In genomic region chr10:55631071-55631654, GRCh38 we compare ENCODE assay signal across 7 cellular contexts.
DNase-seq lines count a peak whose midpoint lies in the region; ATAC-seq and TF ChIP-seq lines count a peak whose summit lies in the region.

No MANE protein-coding gene starts in this region.

- no peaks in the 10 kb centered on the region for H3K9me3 Mint-ChIP-seq in activated T-helper 2 cell treated with anti-CD3 and anti-CD28 coated beads, Interferon-gamma antibody, Interleukin-2, Interleukin-4, amounts not matched to agents 10 μg/mL and 5 μg/mL and 100 μg/mL, durations not matched to agents 14 hours and 24 hours and 36 hours
- H3K9me3 Mint-ChIP-seq in activated T-helper 17 cell treated with anti-CD3 and anti-CD28 coated beads, Interleukin-2, amount 50 U/mL, for 72 hours = peaks cover 7% of the 10 kb centered on the region

- no peak overlapping the region for H3K23ac ChIP-seq in trophoblast cell (ENCODE audit: low read length)

- POLR2A ChIA-PET in HEK293 (lab: Yijun Ruan, JAX) = no interaction called here

- H3K18ac ChIP-seq in trophoblast cell (ENCODE audit: low read length) = no peak overlapping the region

- peaks cover 4% of the 10 kb centered on the region for H3K4me1 Mint-ChIP-seq in activated T-helper 2 cell treated with anti-CD3 and anti-CD28 coated beads, Interferon-gamma antibody, Interleukin-2, Interleukin-4, amounts not matched to agents 10 μg/mL and 5 μg/mL and 100 μg/mL, durations not matched to agents 14 hours and 24 hours and 36 hours (ENCODE audit: low read depth)
- no peaks in the 10 kb centered on the region for H3K4me1 Mint-ChIP-seq in activated T-helper 17 cell treated with anti-CD3 and anti-CD28 coated beads, Interleukin-2, amount 50 U/mL, for 72 hours

- no peak overlapping the region for H2BK12ac ChIP-seq in trophoblast cell (ENCODE audit: low read length)

- H3K36me3 Mint-ChIP-seq in activated T-helper 2 cell treated with anti-CD3 and anti-CD28 coated beads, Interferon-gamma antibody, Interleukin-2, Interleukin-4, amounts not matched to agents 10 μg/mL and 5 μg/mL and 100 μg/mL, durations not matched to agents 14 hours and 24 hours and 36 hours (ENCODE audit: low read depth) = no peaks in the 10 kb centered on the region
- no peaks in the 10 kb centered on the region for H3K36me3 Mint-ChIP-seq in activated T-helper 17 cell treated with anti-CD3 and anti-CD28 coated beads, Interleukin-2, amount 50 U/mL, for 72 hours (ENCODE audit: low read depth)

- H3K79me2 ChIP-seq in trophoblast cell (ENCODE audit: control insufficient read depth, insufficient read depth, low read length, poor library complexity) = no peaks in the 10 kb centered on the region

- H3K4me1 ChIP-seq in HEK293 (ENCODE audit: control insufficient read depth, insufficient read depth, low read length) (no peaks in the 10 kb centered on the region; the same call in 1 of the 2 replicates), trophoblast cell (ENCODE audit: control insufficient read depth in 1 of 2, insufficient read depth in 2 of 2, low read length in 2 of 2) (peaks cover 10 to 12% of the 10 kb centered on the region in 2 experiments)

- H3K27ac ChIP-seq in HEK293 (ENCODE audit: extremely low read depth, low read depth, low read length) = no peak overlapping the region
- no peak overlapping the region for H3K27ac ChIP-seq in trophoblast cell (ENCODE audit: low read depth, low read length)

- H3K4ac ChIP-seq in trophoblast cell (ENCODE audit: low read depth, low read length) = no peak overlapping the region

- H4K91ac ChIP-seq in trophoblast cell (ENCODE audit: low read depth, low read length) = no peak overlapping the region

- H2AK5ac ChIP-seq in trophoblast cell (ENCODE audit: low read length) = no peak overlapping the region

- DNase-seq in NCI-H1092 treated with DMSO at 0.1 percent for 48 hours (lab: John Stamatoyannopoulos, UW) (peak; percentile 64), left cardiac atrium (peak; percentile 76), trophoblast cell (peak in 1 of 2 donors; percentile 3)
- DNase-seq in activated T-helper 2 cell treated with anti-CD3 and anti-CD28 coated beads, Interferon-gamma antibody, Interleukin-2, Interleukin-4, amounts not matched to agents 10 μg/mL and 5 μg/mL and 100 μg/mL, durations not matched to agents 14 hours and 24 hours and 36 hours (ENCODE audit: low spot score) = peak; percentile 15

- CTCF ChIA-PET in HEK293 (lab: Yijun Ruan, JAX) = interaction anchor here (0.6 to 1.3 kb wide), 6 partner anchors 16 to 539 kb away, joined by 3 to 4 read pairs (median 3); no protein-coding TSS in a partner anchor

- no peak overlapping the region for H2BK5ac ChIP-seq in trophoblast cell (ENCODE audit: low read depth, low read length, poor library complexity)

- no peaks in the 10 kb centered on the region for H3K36me3 ChIP-seq in HEK293 (ENCODE audit: control insufficient read depth in 2 of 2, insufficient read depth in 1 of 2, low read length in 2 of 2)
- H3K36me3 ChIP-seq in trophoblast cell (ENCODE audit: control insufficient read depth in 1 of 2, insufficient read depth in 2 of 2, low read length in 2 of 2) = no peaks in the 10 kb centered on the region

- H3K9me3 ChIP-seq in HEK293 (ENCODE audit: control insufficient read depth, insufficient read depth, low read depth, low read length) (no peaks in the 10 kb centered on the region), trophoblast cell (ENCODE audit: insufficient read depth, low read depth, low read length) (no peaks in the 10 kb centered on the region)

- WGBS in trophoblast cell (ENCODE audit: extremely low coverage, insufficient coverage, insufficient read length) = no CpG with 5 or more reads among the region's 49 CpGs

- H3K14ac ChIP-seq in trophoblast cell (ENCODE audit: low read length) = peak overlapping the region; percentile 9

- peaks cover 27% of the 10 kb centered on the region for H3K27me3 Mint-ChIP-seq in activated T-helper 2 cell treated with anti-CD3 and anti-CD28 coated beads, Interferon-gamma antibody, Interleukin-2, Interleukin-4, amounts not matched to agents 10 μg/mL and 5 μg/mL and 100 μg/mL, durations not matched to agents 14 hours and 24 hours and 36 hours (ENCODE audit: low read depth)
- peaks cover 17% of the 10 kb centered on the region for H3K27me3 Mint-ChIP-seq in activated T-helper 17 cell treated with anti-CD3 and anti-CD28 coated beads, Interleukin-2, amount 50 U/mL, for 72 hours

- no peak overlapping the region for H4K12ac ChIP-seq in trophoblast cell (ENCODE audit: low read depth, low read length)

- H2BK120ac ChIP-seq in trophoblast cell (ENCODE audit: insufficient read depth, low read length, poor library complexity) = no peak overlapping the region

- H3K27me3 ChIP-seq in trophoblast cell (ENCODE audit: insufficient read depth, low read length) = peaks cover 7% of the 10 kb centered on the region

- no peak overlapping the region for H4K8ac ChIP-seq in trophoblast cell (ENCODE audit: low read depth, low read length)

- peak overlapping the region; percentile 72 for H3K4me3 Mint-ChIP-seq in activated T-helper 2 cell treated with anti-CD3 and anti-CD28 coated beads, Interferon-gamma antibody, Interleukin-2, Interleukin-4, amounts not matched to agents 10 μg/mL and 5 μg/mL and 100 μg/mL, durations not matched to agents 14 hours and 24 hours and 36 hours (ENCODE audit: low read depth)
- H3K4me3 Mint-ChIP-seq in activated T-helper 17 cell treated with anti-CD3 and anti-CD28 coated beads, Interleukin-2, amount 50 U/mL, for 72 hours = no peak overlapping the region

- peak overlapping the region; percentile 32 for H2AFZ ChIP-seq in trophoblast cell (ENCODE audit: insufficient read depth, low read length, poor library complexity)

- H3K9ac ChIP-seq in trophoblast cell (ENCODE audit: low read length) = no peak overlapping the region

- intact Hi-C loops in activated T-helper 2 cell treated with anti-CD3 and anti-CD28 coated beads, Interferon-gamma antibody, Interleukin-2, Interleukin-4, amounts not matched to agents 10 μg/mL and 5 μg/mL and 100 μg/mL, durations not matched to agents 14 hours and 24 hours and 36 hours (cut with micrococcal nuclease) = no loop called here
- intact Hi-C loops in left cardiac atrium (cut with DNase I) = no loop called here

- peak overlapping the region; percentile 96 for H3K4me2 ChIP-seq in trophoblast cell (ENCODE audit: low read length)

- no peak overlapping the region for H3K27ac Mint-ChIP-seq in activated T-helper 2 cell treated with anti-CD3 and anti-CD28 coated beads, Interferon-gamma antibody, Interleukin-2, Interleukin-4, amounts not matched to agents 10 μg/mL and 5 μg/mL and 100 μg/mL, durations not matched to agents 14 hours and 24 hours and 36 hours
- H3K27ac Mint-ChIP-seq in activated T-helper 17 cell treated with anti-CD3 and anti-CD28 coated beads, Interleukin-2, amount 50 U/mL, for 72 hours = no peak overlapping the region

- peak overlapping the region; percentile 63 for H3K4me3 ChIP-seq in HEK293 (ENCODE audit: low read depth, low read length)
- H3K4me3 ChIP-seq in trophoblast cell (ENCODE audit: low read depth, low read length) = peak overlapping the region; percentile 73

- ATAC-seq in GM18517 (IDR thresholded peaks at IDR 0.05; ENCODE audit: unreplicated experiment) (peak; percentile 63), left cardiac atrium (peak; percentile 88 to 93)
- ATAC-seq in activated T-helper 17 cell treated with anti-CD3 and anti-CD28 coated beads, Interleukin-2, amount 50 U/mL, for 72 hours (replicated peaks) = no peak

- no peaks in the 10 kb centered on the region for H3K79me1 ChIP-seq in trophoblast cell (ENCODE audit: low read length)

- TF ChIP-seq CTCF in HEK293 (tag by site-specific recombination; IDR thresholded peaks at IDR 0.05) = peak; percentile 92

TF ChIP-seq in HEK293, 187 proteins besides CTCF, POLR2A, EP300 and RAD21 (continues in another document):
- TF ChIP-seq ZBTB20 (tag by site-specific recombination; IDR thresholded peaks at IDR 0.05) (peak; percentile 50; the same call in 1 of the 2 replicates), ZNF133 (tag by site-specific recombination; IDR thresholded peaks at IDR 0.05) (no peak), ZNF292 (tag by site-specific recombination; IDR thresholded peaks at IDR 0.05; ENCODE audit: borderline replicate concordance, low read depth) (no peak), ZNF394 (tag by site-specific recombination; IDR thresholded peaks at IDR 0.05; ENCODE audit: borderline replicate concordance) (no peak), ZNF335 (tag by site-specific recombination; conservative IDR thresholded peaks at IDR 0.05) (peak; percentile 82), OSR2 (tag by site-specific recombination; IDR thresholded peaks at IDR 0.05) (peak; percentile 56; the same call in 1 of the 2 replicates), YY2 (tag by site-specific recombination; IDR thresholded peaks at IDR 0.05) (no peak), ZNF558 (tag by site-specific recombination; IDR thresholded peaks at IDR 0.05) (no peak), BCL11A (tag by site-specific recombination; IDR thresholded peaks at IDR 0.05; ENCODE audit: low read depth) (peak; percentile 23; the same call in 1 of the 2 replicates), ZNF704 (tag by site-specific recombination; IDR thresholded peaks at IDR 0.05) (no peak), PATZ1 (tag by site-specific recombination; IDR thresholded peaks at IDR 0.05) (peak; percentile 66)
